ENCODE assay signal across 1 cellular context in genomic region chr6:136792945-136793289, GRCh38.
A peak's percentile ranks its signal among the peaks of the same experiment; 100 is the strongest.
TF ChIP-seq lines count a peak whose summit lies in the region.

No MANE protein-coding gene starts in this region.

TF ChIP-seq in SK-N-SH, 30 proteins besides CTCF, POLR2A, EP300 and RAD21 (continued from another document):
- TF ChIP-seq, protein P1, sequence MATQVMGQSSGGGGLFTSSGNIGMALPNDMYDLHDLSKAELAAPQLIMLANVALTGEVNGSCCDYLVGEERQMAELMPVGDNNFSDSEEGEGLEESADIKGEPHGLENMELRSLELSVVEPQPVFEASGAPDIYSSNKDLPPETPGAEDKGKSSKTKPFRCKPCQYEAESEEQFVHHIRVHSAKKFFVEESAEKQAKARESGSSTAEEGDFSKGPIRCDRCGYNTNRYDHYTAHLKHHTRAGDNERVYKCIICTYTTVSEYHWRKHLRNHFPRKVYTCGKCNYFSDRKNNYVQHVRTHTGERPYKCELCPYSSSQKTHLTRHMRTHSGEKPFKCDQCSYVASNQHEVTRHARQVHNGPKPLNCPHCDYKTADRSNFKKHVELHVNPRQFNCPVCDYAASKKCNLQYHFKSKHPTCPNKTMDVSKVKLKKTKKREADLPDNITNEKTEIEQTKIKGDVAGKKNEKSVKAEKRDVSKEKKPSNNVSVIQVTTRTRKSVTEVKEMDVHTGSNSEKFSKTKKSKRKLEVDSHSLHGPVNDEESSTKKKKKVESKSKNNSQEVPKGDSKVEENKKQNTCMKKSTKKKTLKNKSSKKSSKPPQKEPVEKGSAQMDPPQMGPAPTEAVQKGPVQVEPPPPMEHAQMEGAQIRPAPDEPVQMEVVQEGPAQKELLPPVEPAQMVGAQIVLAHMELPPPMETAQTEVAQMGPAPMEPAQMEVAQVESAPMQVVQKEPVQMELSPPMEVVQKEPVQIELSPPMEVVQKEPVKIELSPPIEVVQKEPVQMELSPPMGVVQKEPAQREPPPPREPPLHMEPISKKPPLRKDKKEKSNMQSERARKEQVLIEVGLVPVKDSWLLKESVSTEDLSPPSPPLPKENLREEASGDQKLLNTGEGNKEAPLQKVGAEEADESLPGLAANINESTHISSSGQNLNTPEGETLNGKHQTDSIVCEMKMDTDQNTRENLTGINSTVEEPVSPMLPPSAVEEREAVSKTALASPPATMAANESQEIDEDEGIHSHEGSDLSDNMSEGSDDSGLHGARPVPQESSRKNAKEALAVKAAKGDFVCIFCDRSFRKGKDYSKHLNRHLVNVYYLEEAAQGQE (IDR thresholded peaks at IDR 0.05; ENCODE audit: low read depth, low read length): no peak
- TF ChIP-seq RFX5 (IDR thresholded peaks at IDR 0.05; ENCODE audit: low read length) (peak; percentile 51; the same call in 1 of the 2 replicates), SIN3A (IDR thresholded peaks at IDR 0.05; ENCODE audit: borderline replicate concordance, low read depth, low read length) (no peak)
